ENCODE assay signal across 1 cellular context in genomic region chr22:50470491-50470890, GRCh38.
TF ChIP-seq lines count a peak whose summit lies in the region.

No MANE protein-coding gene starts in this region.

TF ChIP-seq in H1, 55 proteins besides CTCF, POLR2A, EP300 and RAD21:
- TF ChIP-seq ASH2L (IDR thresholded peaks at IDR 0.05; ENCODE audit: low read length) = no peak
- TF ChIP-seq SP2 (IDR thresholded peaks at IDR 0.05; ENCODE audit: low read length) = no peak
